ENCODE assay signal across 30 cellular contexts in the genomic region with DNA sequence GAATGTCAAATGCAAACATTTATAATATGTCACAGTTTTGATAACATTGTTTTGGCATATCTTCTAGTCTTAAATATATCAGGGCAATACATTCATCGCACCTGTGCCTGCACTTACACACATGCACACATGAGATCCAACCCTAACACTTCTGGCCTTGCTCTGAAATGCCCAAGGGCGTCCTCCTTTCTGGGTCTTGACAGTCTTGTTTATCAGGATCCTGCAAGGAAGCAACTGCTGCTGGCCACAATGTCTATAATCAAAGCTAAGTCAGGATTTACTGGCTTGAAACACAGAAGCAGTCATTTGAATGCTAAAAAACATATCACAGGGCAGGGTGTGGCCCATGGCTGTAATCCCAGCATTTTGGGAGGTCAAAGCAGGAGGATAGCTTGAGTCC.
"Had no signal": no experiment of that assay in that cellular context is flagged by ENCODE, and none has a peak within 500 bp of the region (broad histone marks: within the 10 kb centered on the region; RNA-seq: fewer than 3 reads in every experiment).

No MANE protein-coding gene starts in this region.

- H3K27ac ChIP-seq: neural progenitor cell, ovary, parathyroid adenoma, psoas muscle, right lobe of liver, sigmoid colon, spleen, thoracic aorta, thyroid gland, tibial nerve, upper lobe of left lung, vagina had no signal

- ATAC-seq: naive thymus-derived CD4-positive, alpha-beta T cell; natural killer cell; psoas muscle; right cardiac atrium; right lobe of liver; stimulated activated memory B cell treated with anti-CD40 and anti-IgM and Interleukin-4, amounts not matched to agents 10 μg/mL and 1 μg/mL and 100 μg/mL, for 72 hours; stimulated activated naive CD8-positive, alpha-beta T cell treated with anti-CD3 and anti-CD28 coated beads, Interleukin-15, amount 100 ng/mL, for 72 hours; stimulated activated naive CD8-positive, alpha-beta T cell treated with anti-CD3 and anti-CD28 coated beads, Interleukin-15, Interleukin-2, amounts not matched to agents 100 U/mL and 50 U/mL, for 24 hours had no signal

- H2AFZ ChIP-seq: neural progenitor cell, parathyroid adenoma had no signal

- H3K36me3 Mint-ChIP-seq: naive thymus-derived CD4-positive, alpha-beta T cell; natural killer cell; neural progenitor cell; stimulated activated memory B cell treated with anti-CD40 and anti-IgM and Interleukin-4, amounts not matched to agents 10 μg/mL and 1 μg/mL and 100 μg/mL, for 72 hours had no signal

- H3K4me3 Mint-ChIP-seq: naive thymus-derived CD4-positive, alpha-beta T cell; natural killer cell; nephron; neural progenitor cell; stimulated activated memory B cell treated with anti-CD40 and anti-IgM and Interleukin-4, amounts not matched to agents 10 μg/mL and 1 μg/mL and 100 μg/mL, for 72 hours; stimulated activated naive CD8-positive, alpha-beta T cell treated with anti-CD3 and anti-CD28 coated beads, Interleukin-15, amount 100 ng/mL, for 72 hours had no signal

- H3K27me3 ChIP-seq: neural progenitor cell, ovary, right lobe of liver, sigmoid colon, spleen, thyroid gland, tibial nerve, upper lobe of left lung, vagina had no signal

- H3K4me2 ChIP-seq: neural progenitor cell had no signal

- H3K4me1 Mint-ChIP-seq: natural killer cell; stimulated activated naive CD8-positive, alpha-beta T cell treated with anti-CD3 and anti-CD28 coated beads, Interleukin-15, amount 100 ng/mL, for 72 hours had no signal

- H3K4me3 ChIP-seq: neural progenitor cell, ovary, psoas muscle, right lobe of liver, sigmoid colon, spleen, thoracic aorta, thyroid gland, tibial nerve, upper lobe of left lung, vagina had no signal

- H3K27me3 Mint-ChIP-seq: stimulated activated memory B cell treated with anti-CD40 and anti-IgM and Interleukin-4, amounts not matched to agents 10 μg/mL and 1 μg/mL and 100 μg/mL, for 72 hours; stimulated activated naive CD8-positive, alpha-beta T cell treated with anti-CD3 and anti-CD28 coated beads, Interleukin-15, amount 100 ng/mL, for 72 hours had no signal

- H3K79me2 ChIP-seq: parathyroid adenoma had no signal

- H3K9ac ChIP-seq: neural progenitor cell, parathyroid adenoma had no signal

- H3K27ac Mint-ChIP-seq: naive thymus-derived CD4-positive, alpha-beta T cell; natural killer cell; nephron; neural progenitor cell; progenitor cell of endocrine pancreas; stimulated activated memory B cell treated with anti-CD40 and anti-IgM and Interleukin-4, amounts not matched to agents 10 μg/mL and 1 μg/mL and 100 μg/mL, for 72 hours had no signal

- H3K36me3 ChIP-seq: neural progenitor cell, ovary, right lobe of liver, sigmoid colon, spleen, thoracic aorta, thyroid gland, tibial nerve, upper lobe of left lung, vagina had no signal

- H3K9me3 ChIP-seq: ovary, psoas muscle, right lobe of liver, sigmoid colon, spleen, thoracic aorta, thyroid gland, tibial nerve, upper lobe of left lung, vagina had no signal

- H3K4me1 ChIP-seq: parathyroid adenoma, right lobe of liver had no signal

- DNase-seq: naive thymus-derived CD4-positive, alpha-beta T cell; natural killer cell; occipital lobe; ovary; posterior cingulate gyrus; psoas muscle; right cardiac atrium; right lobe of liver; sigmoid colon; small intestine; spleen; stimulated activated CD4-positive, alpha-beta T cell treated with anti-CD3 and anti-CD28 coated beads, Interleukin-12 subunit alpha, Interleukin-12 subunit beta, amount 100 ng/mL, for 4 hours; stimulated activated CD4-positive, alpha-beta T cell treated with anti-CD3 and anti-CD28 coated beads, Interleukin-1b, Interleukin-23, amount 100 ng/mL, for 48 hours; stimulated activated CD4-positive, alpha-beta T cell treated with anti-CD3 and anti-CD28 coated beads, Interleukin-4, amount 100 ng/mL, for 1 hour; stimulated activated CD4-positive, alpha-beta T cell treated with anti-CD3 and anti-CD28 coated beads, Interleukin-4, amount 100 ng/mL, for 4 hours; stimulated activated CD8-positive, alpha-beta memory T cell treated with anti-CD3 and anti-CD28 coated beads, Interleukin-4, amount 100 ng/mL, for 48 hours; stimulated activated naive CD4-positive, alpha-beta T cell; stimulated activated naive CD8-positive, alpha-beta T cell treated with anti-CD3 and anti-CD28 coated beads, Interleukin-15, amount 100 ng/mL, for 72 hours; stimulated activated naive CD8-positive, alpha-beta T cell treated with anti-CD3 and anti-CD28 coated beads, Interleukin-15, Interleukin-2, amounts not matched to agents 100 U/mL and 50 U/mL, for 24 hours; substantia nigra; thyroid gland; upper lobe of left lung had no signal
